ENCODE assay signal across 21 cellular contexts in genomic region chrX:105694839-105695238, GRCh38.
"Had no signal": no experiment of that assay in that cellular context is flagged by ENCODE, and none has a peak within 500 bp of the region (broad histone marks: within the 10 kb centered on the region; RNA-seq: fewer than 3 reads in every experiment).

No MANE protein-coding gene starts in this region.

- H3K9me3 ChIP-seq: ascending aorta, SK-N-SH had no signal

- H3K27ac Mint-ChIP-seq: activated CD4-positive, alpha-beta memory T cell treated with anti-CD3 and anti-CD28 coated beads, Interleukin-2, amount 10 ng/mL, durations not matched to agents 7 days and 5 days; activated CD4-positive, alpha-beta T cell treated with anti-CD3 and anti-CD28 coated beads for 36 hours; activated naive CD4-positive, alpha-beta T cell treated with anti-CD3 and anti-CD28 coated beads, Interleukin-2, amount 50 U/mL, for 24 hours; activated T-cell treated with anti-CD3 and anti-CD28 coated beads, Interleukin-2, amount 50 U/mL, for 72 hours; activated T-helper 2 cell treated with anti-CD3 and anti-CD28 coated beads, Interferon-gamma antibody, Interleukin-2, Interleukin-4, amounts not matched to agents 10 μg/mL and 5 μg/mL and 100 μg/mL, durations not matched to agents 14 hours and 24 hours and 36 hours; brain had no signal

- H3K4me1 Mint-ChIP-seq: activated CD4-positive, alpha-beta memory T cell treated with anti-CD3 and anti-CD28 coated beads, Interleukin-2, amount 10 ng/mL, durations not matched to agents 7 days and 5 days; activated CD4-positive, alpha-beta T cell treated with anti-CD3 and anti-CD28 coated beads for 36 hours; activated naive CD4-positive, alpha-beta T cell treated with anti-CD3 and anti-CD28 coated beads, Interleukin-2, amount 50 U/mL, for 24 hours had no signal

- H3K9ac ChIP-seq: SK-N-SH had no signal

- ATAC-seq: activated CD4-positive, alpha-beta T cell treated with anti-CD3 and anti-CD28 coated beads for 36 hours; activated T-cell treated with anti-CD3 and anti-CD28 coated beads, Interleukin-2, amount 50 U/mL, for 72 hours; K562 had no signal

- H3K36me3 ChIP-seq: ascending aorta, WERI-Rb-1 had no signal

- H3K4me3 Mint-ChIP-seq: activated CD4-positive, alpha-beta memory T cell treated with anti-CD3 and anti-CD28 coated beads, Interleukin-2, amount 10 ng/mL, durations not matched to agents 7 days and 5 days; activated CD4-positive, alpha-beta T cell treated with anti-CD3 and anti-CD28 coated beads for 36 hours; activated naive CD4-positive, alpha-beta T cell treated with anti-CD3 and anti-CD28 coated beads, Interleukin-2, amount 50 U/mL, for 24 hours; activated T-cell treated with anti-CD3 and anti-CD28 coated beads, Interleukin-2, amount 50 U/mL, for 72 hours; brain had no signal

- H3K36me3 Mint-ChIP-seq: activated naive CD4-positive, alpha-beta T cell treated with anti-CD3 and anti-CD28 coated beads, Interleukin-2, amount 50 U/mL, for 24 hours; brain had no signal

- H3K27me3 Mint-ChIP-seq: activated CD4-positive, alpha-beta memory T cell treated with anti-CD3 and anti-CD28 coated beads, Interleukin-2, amount 10 ng/mL, durations not matched to agents 7 days and 5 days; activated CD4-positive, alpha-beta T cell treated with anti-CD3 and anti-CD28 coated beads for 36 hours; activated naive CD4-positive, alpha-beta T cell treated with anti-CD3 and anti-CD28 coated beads, Interleukin-2, amount 50 U/mL, for 24 hours had no signal

- H3K9me3 Mint-ChIP-seq: activated CD4-positive, alpha-beta memory T cell treated with anti-CD3 and anti-CD28 coated beads, Interleukin-2, amount 10 ng/mL, durations not matched to agents 7 days and 5 days; activated naive CD4-positive, alpha-beta T cell treated with anti-CD3 and anti-CD28 coated beads, Interleukin-2, amount 50 U/mL, for 24 hours; activated T-helper 2 cell treated with anti-CD3 and anti-CD28 coated beads, Interferon-gamma antibody, Interleukin-2, Interleukin-4, amounts not matched to agents 10 μg/mL and 5 μg/mL and 100 μg/mL, durations not matched to agents 14 hours and 24 hours and 36 hours; brain had no signal

- DNase-seq: activated CD4-positive, alpha-beta memory T cell treated with anti-CD3 and anti-CD28 coated beads, Interleukin-2, amount 10 ng/mL, durations not matched to agents 7 days and 5 days; activated CD4-positive, alpha-beta T cell treated with anti-CD3 and anti-CD28 coated beads for 36 hours; activated CD4-positive, alpha-beta T cell treated with anti-CD3 and anti-CD28 coated beads, Interleukin-2, amount 50 U/mL, for 1 hour; activated T-cell treated with anti-CD3 and anti-CD28 coated beads, Interleukin-2, amount 50 U/mL, for 72 hours; amniotic stem cell; Kasumi-1; NCI-H1105 treated with DMSO at 0.1 percent for 48 hours; NCI-H1436 treated with DMSO at 0.1 percent for 48 hours; NCI-H187; NCI-H2081; NCI-H446; NCI-H524; SIG-M5; SK-N-SH; T-helper 1 cell; WERI-Rb-1 had no signal

- H3K4me3 ChIP-seq: ascending aorta, K562 had no signal

- H3K4me2 ChIP-seq: SK-N-SH had no signal

- H3K4me1 ChIP-seq: ascending aorta had no signal

- H3K27ac ChIP-seq: ascending aorta, WERI-Rb-1 had no signal

- H3K27me3 ChIP-seq: ascending aorta had no signal
